1 cellular context compared by ENCODE assay signal in genomic region chr14:91580886-91581615, GRCh38.
TF ChIP-seq lines count a peak whose summit lies in the region.

No MANE protein-coding gene starts in this region.

TF ChIP-seq in GM23338, 12 proteins besides CTCF, POLR2A, EP300 and RAD21 (continued from another document):
- TF ChIP-seq ZNF462 (CRISPR knock-in tag; IDR thresholded peaks at IDR 0.05) (no peak), ZNF114 (CRISPR knock-in tag; IDR thresholded peaks at IDR 0.05) (no peak), POLR2AphosphoS5 (IDR thresholded peaks at IDR 0.05; ENCODE audit: low read depth) (no peak), EZH2phosphoT487 (IDR thresholded peaks at IDR 0.05; ENCODE audit: unreplicated experiment) (no peak)
